23 cellular contexts compared by ENCODE assay signal in the genomic region with DNA sequence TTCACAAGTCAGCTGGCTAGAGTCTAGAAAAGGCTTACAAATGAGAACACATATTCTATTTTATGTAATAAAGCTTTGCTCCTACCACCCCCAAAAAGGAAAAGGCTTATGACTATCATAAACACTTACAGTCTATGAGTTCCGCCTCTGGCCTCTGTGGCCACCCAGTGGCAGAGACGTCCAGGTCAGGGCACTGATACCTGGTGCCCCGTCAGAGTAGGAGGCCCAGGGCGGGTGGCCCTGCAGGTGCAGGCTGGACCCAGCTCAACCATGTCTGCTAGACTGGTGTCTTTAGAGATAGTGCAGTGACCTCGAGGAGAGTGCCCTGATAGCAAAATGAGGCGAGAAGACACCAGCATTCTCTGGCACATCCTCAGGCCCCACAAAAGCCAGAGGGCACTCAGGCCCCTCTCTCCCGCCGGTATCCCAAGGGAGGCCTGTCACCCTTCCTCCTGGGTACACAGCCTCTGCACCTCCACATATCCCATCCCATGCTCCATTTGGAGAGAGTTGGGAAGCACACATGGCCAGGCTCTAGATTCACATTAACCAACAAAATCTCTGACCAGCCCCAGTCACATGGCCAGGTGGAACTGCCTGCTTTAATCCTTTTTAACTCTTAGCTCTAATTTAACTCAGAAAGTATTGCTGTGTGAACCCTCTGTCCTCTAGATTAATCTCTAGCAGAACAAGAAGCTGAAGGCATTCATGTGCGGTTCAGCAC. TPM values are rescaled to one million over a fixed set of nuclear protein-coding genes. Genes with fewer than 3 reads are reported as not detected.
DNase-seq lines count a peak whose midpoint lies in the region; ATAC-seq and TF ChIP-seq lines count a peak whose summit lies in the region.
"Had no signal": no experiment of that assay in that cellular context is flagged by ENCODE, and none has a peak within 500 bp of the region (broad histone marks: within the 10 kb centered on the region; RNA-seq: fewer than 3 reads in every experiment).

No MANE protein-coding gene starts in this region.

- no peaks in the 10 kb centered on the region for H3K9me2 ChIP-seq in HCT116 (ENCODE audit: insufficient read depth)

- no peaks in the 10 kb centered on the region for H3K4me1 ChIP-seq in HCT116 (ENCODE audit: control insufficient read depth in 1 of 2, insufficient read depth in 2 of 2, low read length in 2 of 2)

- peak overlapping the region; percentile 53 for H3K27ac Mint-ChIP-seq in activated B cell treated with CpG ODN at 0.5 μM for 24 hours
- peak overlapping the region; percentile 61 for H3K27ac Mint-ChIP-seq in stimulated activated memory B cell treated with anti-CD40 and anti-IgM and Interleukin-4, amounts not matched to agents 10 μg/mL and 1 μg/mL and 100 μg/mL, for 72 hours
- H3K27ac Mint-ChIP-seq: CD14-positive monocyte, HFFc6 had no signal

- no peaks in the 10 kb centered on the region for H3K9me3 ChIP-seq in HCT116 (ENCODE audit: control insufficient read depth in 1 of 2, insufficient read depth in 1 of 2, low read depth in 1 of 2, low read length in 2 of 2)
- H3K9me3 ChIP-seq: Peyer's patch had no signal

- H3K79me2 ChIP-seq in HCT116 (ENCODE audit: insufficient read depth, low read length), result no peaks in the 10 kb centered on the region

- H3K27ac ChIP-seq in HCT116 (ENCODE audit: low read depth, low read length), result no peak overlapping the region
- H3K27ac ChIP-seq in layer of hippocampus (ENCODE audit: low read depth, low read length), result peak overlapping the region; percentile 47
- H3K27ac ChIP-seq: KMS-11 had no signal

- H3K4me2 ChIP-seq in HCT116 (ENCODE audit: low read length), result no peak overlapping the region
- H3K4me2 ChIP-seq: KMS-11 had no signal

- H3K9me3 Mint-ChIP-seq in activated B cell treated with CpG ODN at 0.5 μM for 24 hours, result no peaks in the 10 kb centered on the region
- no peaks in the 10 kb centered on the region for H3K9me3 Mint-ChIP-seq in stimulated activated memory B cell treated with anti-CD40 and anti-IgM and Interleukin-4, amounts not matched to agents 10 μg/mL and 1 μg/mL and 100 μg/mL, for 72 hours
- H3K9me3 Mint-ChIP-seq: CD14-positive monocyte, HFFc6 had no signal

- peak; percentile 58 for ATAC-seq in HCT116
- ATAC-seq in activated B cell treated with CpG ODN at 0.5 μM for 24 hours (ENCODE audit: low read depth), result no peak
- ATAC-seq in stimulated activated memory B cell treated with anti-CD40 and anti-IgM and Interleukin-4, amounts not matched to agents 10 μg/mL and 1 μg/mL and 100 μg/mL, for 72 hours, result no peak
- no peak for ATAC-seq in HG02870 (IDR thresholded peaks at IDR 0.05; ENCODE audit: unreplicated experiment)
- ATAC-seq: SK-N-SH treated with all-trans-retinoic acid at 6 μM for 48 hours had no signal

- H3K27me3 Mint-ChIP-seq in activated B cell treated with CpG ODN at 0.5 μM for 24 hours, result no peaks in the 10 kb centered on the region
- no peaks in the 10 kb centered on the region for H3K27me3 Mint-ChIP-seq in stimulated activated memory B cell treated with anti-CD40 and anti-IgM and Interleukin-4, amounts not matched to agents 10 μg/mL and 1 μg/mL and 100 μg/mL, for 72 hours

- no peak for TF ChIP-seq CTCF in HCT116 (IDR thresholded peaks at IDR 0.05 in 2 of 3, conservative IDR thresholded peaks at IDR 0.05 in 1 of 3; ENCODE audit: borderline replicate concordance in 1 of 3, insufficient read depth in 1 of 3, low read depth in 2 of 3, low read length in 2 of 3)
- TF ChIP-seq CTCF in activated B cell treated with CpG ODN at 0.5 μM for 24 hours (IDR thresholded peaks at IDR 0.05), result no peak

- no peak overlapping the region for H3K4me3 Mint-ChIP-seq in activated B cell treated with CpG ODN at 0.5 μM for 24 hours
- no peak overlapping the region for H3K4me3 Mint-ChIP-seq in stimulated activated memory B cell treated with anti-CD40 and anti-IgM and Interleukin-4, amounts not matched to agents 10 μg/mL and 1 μg/mL and 100 μg/mL, for 72 hours
- H3K4me3 Mint-ChIP-seq: CD14-positive monocyte, HFFc6 had no signal

- H3K27me3 ChIP-seq in HCT116 (ENCODE audit: insufficient read depth, low read length), result no peaks in the 10 kb centered on the region
- no peaks in the 10 kb centered on the region for H3K27me3 ChIP-seq in layer of hippocampus (ENCODE audit: control insufficient read depth, insufficient read depth, low read length)
- H3K27me3 ChIP-seq: Peyer's patch had no signal

- DNase-seq in HCT116 (ENCODE audit: low read depth, low spot score) (no peak), activated B cell treated with CpG ODN at 0.5 μM for 24 hours (no peak), islet precursor cell (no peak), kidney tubule cell (ENCODE audit: low spot score) (no peak)
- DNase-seq: DMS53, GDM1, HFFc6, NCI-H1105 treated with DMSO at 0.1 percent for 48 hours, NCI-H1694, NCI-H2081, NCI-H2171, NCI-H345, NCI-H524, NCI-H774, Peyer's patch had no signal

- no peak overlapping the region for H3K9ac ChIP-seq in HCT116 (ENCODE audit: low read length)
- H3K9ac ChIP-seq: KMS-11 had no signal

- no peak for TF ChIP-seq POLR2A in HCT116 (IDR thresholded peaks at IDR 0.05; ENCODE audit: borderline replicate concordance, extremely low read depth, insufficient read depth, insufficient read length)

- peaks cover 65% of the 10 kb centered on the region for H3K36me3 Mint-ChIP-seq in activated B cell treated with CpG ODN at 0.5 μM for 24 hours (ENCODE audit: low read depth)
- H3K36me3 Mint-ChIP-seq in stimulated activated memory B cell treated with anti-CD40 and anti-IgM and Interleukin-4, amounts not matched to agents 10 μg/mL and 1 μg/mL and 100 μg/mL, for 72 hours, result peaks cover 41% of the 10 kb centered on the region

- peaks cover 6% of the 10 kb centered on the region in 2 experiments; a peak in 2 of 4 replicates for H3K36me3 ChIP-seq in HCT116 (ENCODE audit: control insufficient read depth in 1 of 2, insufficient read depth in 2 of 2, low read length in 2 of 2)

- no peak for TF ChIP-seq RAD21 in HCT116 (IDR thresholded peaks at IDR 0.05; ENCODE audit: low read depth)

- H3K4me1 Mint-ChIP-seq in activated B cell treated with CpG ODN at 0.5 μM for 24 hours, result peaks cover 52% of the 10 kb centered on the region
- peaks cover 54% of the 10 kb centered on the region for H3K4me1 Mint-ChIP-seq in stimulated activated memory B cell treated with anti-CD40 and anti-IgM and Interleukin-4, amounts not matched to agents 10 μg/mL and 1 μg/mL and 100 μg/mL, for 72 hours

- H3K4me3 ChIP-seq in HCT116 (replicated peaks in 1 of 2; ENCODE audit: low read depth in 1 of 2, low read length in 2 of 2), result no peak overlapping the region
- H3K4me3 ChIP-seq: Peyer's patch had no signal

- H4K20me1 ChIP-seq in HCT116 (ENCODE audit: insufficient read depth), result no peaks in the 10 kb centered on the region

- intact Hi-C loops in HCT116 (cut with micrococcal nuclease) (no loop called here), activated B cell treated with CpG ODN at 0.5 μM for 24 hours (cut with micrococcal nuclease) (no loop called here)

- no TSS peak for BruUV-seq in HCT116 (replicated peaks; lab: Mats Ljungman, UMichigan)

- POLR2A ChIA-PET in HCT116 (lab: Charles Lee) (no interaction called here), activated B cell treated with CpG ODN at 0.5 μM for 24 hours (lab: Charles Lee) (no interaction called here)

- no peak overlapping the region for H2AFZ ChIP-seq in HCT116 (ENCODE audit: low read depth, low read length, poor library complexity, severe bottlenecking)

- RAD21 ChIA-PET in HCT116 (lab: Charles Lee; ENCODE audit: low non-redundant PET in 1 of 2, low total read pairs in 2 of 2, uncharacterized antibody in 2 of 2, unreplicated experiment in 2 of 2), result no interaction called here

- CTCF ChIA-PET in HCT116 (lab: Charles Lee) (interaction anchor here (0.5 kb wide), 1 partner anchor 328 kb away, joined by 3 read pairs; no protein-coding TSS in a partner anchor), activated B cell treated with CpG ODN at 0.5 μM for 24 hours (lab: Charles Lee) (no interaction called here)

TF ChIP-seq in HCT116, 20 proteins besides CTCF, POLR2A, EP300 and RAD21 (continues in another document):
- no peak for TF ChIP-seq ZNF274 (IDR thresholded peaks at IDR 0.05; ENCODE audit: low read depth, low read length)
- TF ChIP-seq POLR2AphosphoS5 (IDR thresholded peaks at IDR 0.05; ENCODE audit: low read depth, low read length), result no peak
- TF ChIP-seq, protein P1, sequence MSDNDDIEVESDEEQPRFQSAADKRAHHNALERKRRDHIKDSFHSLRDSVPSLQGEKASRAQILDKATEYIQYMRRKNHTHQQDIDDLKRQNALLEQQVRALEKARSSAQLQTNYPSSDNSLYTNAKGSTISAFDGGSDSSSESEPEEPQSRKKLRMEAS (IDR thresholded peaks at IDR 0.05), result no peak
- no peak for TF ChIP-seq SIN3A (IDR thresholded peaks at IDR 0.05; ENCODE audit: low read depth)
- no peak for TF ChIP-seq YY1 (IDR thresholded peaks at IDR 0.05; ENCODE audit: extremely low read depth, insufficient replicate concordance, low read depth, low read length)
- TF ChIP-seq JUND (IDR thresholded peaks at IDR 0.05), result no peak
- TF ChIP-seq SRF (IDR thresholded peaks at IDR 0.05; ENCODE audit: low read depth), result no peak
- TF ChIP-seq FOSL1 (IDR thresholded peaks at IDR 0.05; ENCODE audit: low read depth), result no peak
- TF ChIP-seq EGR1 (IDR thresholded peaks at IDR 0.05; ENCODE audit: low read depth), result no peak
- no peak for TF ChIP-seq SP1 (IDR thresholded peaks at IDR 0.05; ENCODE audit: low read depth)
- TF ChIP-seq CBX3 (IDR thresholded peaks at IDR 0.05; ENCODE audit: low read depth), result no peak
- no peak for TF ChIP-seq ZFX (IDR thresholded peaks at IDR 0.05)
- no peak for TF ChIP-seq CEBPB (IDR thresholded peaks at IDR 0.05; ENCODE audit: low read depth)
- TF ChIP-seq TCF7L2 (IDR thresholded peaks at IDR 0.05; ENCODE audit: borderline replicate concordance, extremely low read depth, insufficient read depth, insufficient read length), result no peak

RNA-seq across cellular contexts. Expression of a gene that starts 27.3 kb away (rescaled TPM):
- 0.25 TPM for total RNA-seq in HCT116 (2021; ENCODE audit: unreplicated experiment)
- 0.03 TPM in 1 of 2 replicates, not detected in the other for polyA plus RNA-seq in HCT116 (2012)
- not detected in 2 replicates for total RNA-seq in activated B cell treated with CpG ODN at 0.5 μM for 24 hours
- total RNA-seq: H4, OCI-LY7, Peyer's patch had no signal
- polyA plus RNA-seq: CD14-positive monocyte had no signal
